1 cellular context compared by ENCODE assay signal in the genomic region with DNA sequence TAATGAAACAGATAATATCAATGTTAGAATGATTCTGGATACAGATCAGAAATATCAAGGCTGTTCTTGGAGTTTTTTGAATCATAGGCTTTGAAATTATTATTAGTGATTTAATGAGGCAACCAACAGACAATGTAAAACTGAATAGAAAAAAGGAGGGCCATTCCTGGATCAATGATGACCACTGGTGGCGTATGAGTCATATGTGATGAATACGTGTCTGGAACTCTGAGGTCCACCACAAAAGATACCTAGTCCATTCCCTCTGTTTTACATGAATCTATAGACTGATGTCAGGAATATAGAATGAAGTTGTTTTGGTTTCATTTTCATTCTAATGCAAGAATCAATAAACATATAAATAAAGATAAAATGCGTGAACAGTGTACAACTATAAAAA.
TF ChIP-seq lines count a peak whose summit lies in the region.

No MANE protein-coding gene starts in this region.

TF ChIP-seq in endothelial cell of umbilical vein, 7 proteins besides CTCF, POLR2A, EP300 and RAD21 (continued from another document):
- TF ChIP-seq, protein P1, sequence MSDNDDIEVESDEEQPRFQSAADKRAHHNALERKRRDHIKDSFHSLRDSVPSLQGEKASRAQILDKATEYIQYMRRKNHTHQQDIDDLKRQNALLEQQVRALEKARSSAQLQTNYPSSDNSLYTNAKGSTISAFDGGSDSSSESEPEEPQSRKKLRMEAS (IDR thresholded peaks at IDR 0.05; ENCODE audit: insufficient read depth, insufficient read length) = no peak
